ENCODE assay signal across 8 cellular contexts in genomic region chr5:151659001-151659754, GRCh38. TPM values are rescaled to one million over a fixed set of nuclear protein-coding genes. Genes with fewer than 3 reads are reported as not detected.
DNase-seq lines count a peak whose midpoint lies in the region; ATAC-seq lines count a peak whose summit lies in the region.

No MANE protein-coding gene starts in this region.

- H3K27ac Mint-ChIP-seq in central memory CD8-positive, alpha-beta T cell (ENCODE audit: low read depth) = no peak overlapping the region

- intact Hi-C loops in left colon (cut with DNase I, micrococcal nuclease) = loop anchor here in 1 of 2 donors (10.0 kb wide), 2 partner anchors 76 to 214 kb away; partner anchors contain the start of gene SLC36A1

- H3K27me3 Mint-ChIP-seq in central memory CD8-positive, alpha-beta T cell = peaks cover 54% of the 10 kb centered on the region

- H3K36me3 Mint-ChIP-seq in central memory CD8-positive, alpha-beta T cell (ENCODE audit: insufficient read depth) = no peaks in the 10 kb centered on the region

- H3K4me3 Mint-ChIP-seq in central memory CD8-positive, alpha-beta T cell = no peak overlapping the region

- no peaks in the 10 kb centered on the region for H3K9me3 Mint-ChIP-seq in central memory CD8-positive, alpha-beta T cell

- H3K4me1 Mint-ChIP-seq in central memory CD8-positive, alpha-beta T cell = peaks cover 14% of the 10 kb centered on the region

- ATAC-seq in GM18870 (IDR thresholded peaks at IDR 0.05; ENCODE audit: unreplicated experiment) = peak; percentile 59
- ATAC-seq in HG03135 (IDR thresholded peaks at IDR 0.05; ENCODE audit: unreplicated experiment) = peak; percentile 65
- ATAC-seq in activated CD4-positive, CD25-positive, alpha-beta regulatory T cell treated with anti-CD3 and anti-CD28 coated beads, Interleukin-2, amount 50 U/mL, for 24 hours = peak; percentile 85 to 92
- ATAC-seq in central memory CD8-positive, alpha-beta T cell (replicated peaks; ENCODE audit: extremely low read depth, poor library complexity, severe bottlenecking) = peak; percentile 62
- peak; percentile 93 for ATAC-seq in left colon

- DNase-seq in AG08396 (ENCODE audit: low spot score) (peak; percentile 77), NCI-H226 (peak; percentile 69), left colon (peak; percentile 50 to 64)
- peak; percentile 60 to 74 for DNase-seq in central memory CD8-positive, alpha-beta T cell (ENCODE audit: low spot score in 2 of 2)
- DNase-seq in stimulated activated CD4-positive, alpha-beta T cell treated with anti-CD3 and anti-CD28 coated beads, Interleukin-2, amount 100 ng/mL, for 48 hours = peak; percentile 81 to 88

RNA-seq across cellular contexts. Expression of gene SPARC, which starts 27.5 kb away (rescaled TPM):
- 100 to 1,000 TPM in 1 of 2 donors, 10 to 100 TPM in 1; 91.3 to 178 TPM for total RNA-seq in left colon

Comparison
In these comparisons a context has a peak if more than half of its experiments do, and no peak if none do; other contexts are left out.
1. Peak in every context shown above with its lines: DNase-seq and ATAC-seq.